1 cellular context compared by ENCODE assay signal in the genomic region with DNA sequence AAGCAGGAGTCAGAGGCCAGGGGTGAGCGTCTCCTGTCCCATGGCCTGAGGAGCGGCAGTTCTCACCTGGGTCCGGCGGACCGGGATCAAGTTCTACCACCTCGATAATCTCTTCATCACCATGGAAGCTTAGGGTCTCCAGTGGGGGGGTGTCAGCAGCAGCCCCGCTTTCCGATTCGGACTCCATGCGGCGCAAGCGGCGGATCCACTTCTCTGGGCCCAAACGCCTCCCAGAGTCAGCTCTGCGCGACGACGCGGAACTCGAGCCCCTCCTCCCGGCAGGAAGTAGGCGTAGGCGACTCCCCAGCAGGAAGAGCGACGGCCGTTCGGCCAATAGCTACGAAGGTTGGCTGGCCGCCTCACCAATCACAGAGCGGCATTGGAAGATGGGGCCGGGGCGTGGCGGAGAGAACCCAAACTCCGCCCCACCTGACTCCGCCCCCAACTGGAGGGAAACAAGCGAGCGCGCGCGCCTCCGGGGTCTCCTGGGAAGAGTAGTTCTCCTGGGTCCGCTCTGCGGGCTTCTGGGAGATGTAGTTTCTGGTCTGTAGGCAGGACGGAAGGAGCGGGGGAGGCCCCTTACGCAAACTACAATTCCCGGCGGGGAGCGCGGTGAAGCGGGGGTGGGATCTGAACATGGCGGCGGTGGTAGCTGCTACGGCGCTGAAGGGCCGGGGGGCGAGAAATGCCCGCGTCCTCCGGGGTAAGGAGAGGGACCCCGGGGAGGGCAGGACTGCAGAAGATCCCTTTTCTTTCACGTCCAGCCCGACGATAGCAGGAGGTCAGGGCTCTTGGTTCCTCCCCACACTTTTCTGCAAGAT.
TF ChIP-seq lines count a peak whose summit lies in the region.

A gene with protein sequence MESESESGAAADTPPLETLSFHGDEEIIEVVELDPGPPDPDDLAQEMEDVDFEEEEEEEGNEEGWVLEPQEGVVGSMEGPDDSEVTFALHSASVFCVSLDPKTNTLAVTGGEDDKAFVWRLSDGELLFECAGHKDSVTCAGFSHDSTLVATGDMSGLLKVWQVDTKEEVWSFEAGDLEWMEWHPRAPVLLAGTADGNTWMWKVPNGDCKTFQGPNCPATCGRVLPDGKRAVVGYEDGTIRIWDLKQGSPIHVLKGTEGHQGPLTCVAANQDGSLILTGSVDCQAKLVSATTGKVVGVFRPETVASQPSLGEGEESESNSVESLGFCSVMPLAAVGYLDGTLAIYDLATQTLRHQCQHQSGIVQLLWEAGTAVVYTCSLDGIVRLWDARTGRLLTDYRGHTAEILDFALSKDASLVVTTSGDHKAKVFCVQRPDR (minus strand): TSS at position 238 of the 821 bp plus-strand sequence. CDS start 51 bp downstream, at position 187.
A gene with protein sequence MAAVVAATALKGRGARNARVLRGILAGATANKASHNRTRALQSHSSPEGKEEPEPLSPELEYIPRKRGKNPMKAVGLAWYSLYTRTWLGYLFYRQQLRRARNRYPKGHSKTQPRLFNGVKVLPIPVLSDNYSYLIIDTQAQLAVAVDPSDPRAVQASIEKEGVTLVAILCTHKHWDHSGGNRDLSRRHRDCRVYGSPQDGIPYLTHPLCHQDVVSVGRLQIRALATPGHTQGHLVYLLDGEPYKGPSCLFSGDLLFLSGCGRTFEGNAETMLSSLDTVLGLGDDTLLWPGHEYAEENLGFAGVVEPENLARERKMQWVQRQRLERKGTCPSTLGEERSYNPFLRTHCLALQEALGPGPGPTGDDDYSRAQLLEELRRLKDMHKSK (plus strand): TSS at position 620 of the 821 bp plus-strand sequence. CDS start 17 bp downstream, at position 637.

TF ChIP-seq in HepG2, 621 proteins besides CTCF, POLR2A, EP300 and RAD21 (continued from another document and continues in another):
- no peak for TF ChIP-seq MATR3 (CRISPR knock-in tag; IDR thresholded peaks at IDR 0.05)
- TF ChIP-seq ZNF121 (CRISPR knock-in tag; IDR thresholded peaks at IDR 0.05): no peak
- TF ChIP-seq PLRG1 (conservative IDR thresholded peaks at IDR 0.05): no peak
- TF ChIP-seq KLF6 (CRISPR knock-in tag; IDR thresholded peaks at IDR 0.05): peak; percentile 67; the same call in 1 of the 2 replicates
- TF ChIP-seq ZKSCAN8 (CRISPR knock-in tag; IDR thresholded peaks at IDR 0.05; ENCODE audit: borderline replicate concordance): no peak; the same call in 1 of the 2 replicates
- peak; percentile 2 for TF ChIP-seq HNRNPK (IDR thresholded peaks at IDR 0.05; ENCODE audit: low read depth, low read length, poor library complexity, severe bottlenecking)
- TF ChIP-seq, protein P1, sequence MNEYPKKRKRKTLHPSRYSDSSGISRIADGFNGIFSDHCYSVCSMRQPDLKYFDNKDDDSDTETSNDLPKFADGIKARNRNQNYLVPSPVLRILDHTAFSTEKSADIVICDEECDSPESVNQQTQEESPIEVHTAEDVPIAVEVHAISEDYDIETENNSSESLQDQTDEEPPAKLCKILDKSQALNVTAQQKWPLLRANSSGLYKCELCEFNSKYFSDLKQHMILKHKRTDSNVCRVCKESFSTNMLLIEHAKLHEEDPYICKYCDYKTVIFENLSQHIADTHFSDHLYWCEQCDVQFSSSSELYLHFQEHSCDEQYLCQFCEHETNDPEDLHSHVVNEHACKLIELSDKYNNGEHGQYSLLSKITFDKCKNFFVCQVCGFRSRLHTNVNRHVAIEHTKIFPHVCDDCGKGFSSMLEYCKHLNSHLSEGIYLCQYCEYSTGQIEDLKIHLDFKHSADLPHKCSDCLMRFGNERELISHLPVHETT (CRISPR knock-in tag; conservative IDR thresholded peaks at IDR 0.05): no peak; the same call in 1 of the 2 replicates
- TF ChIP-seq, protein P2, sequence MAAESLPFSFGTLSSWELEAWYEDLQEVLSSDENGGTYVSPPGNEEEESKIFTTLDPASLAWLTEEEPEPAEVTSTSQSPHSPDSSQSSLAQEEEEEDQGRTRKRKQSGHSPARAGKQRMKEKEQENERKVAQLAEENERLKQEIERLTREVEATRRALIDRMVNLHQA (CRISPR knock-in tag; IDR thresholded peaks at IDR 0.05): no peak
- no peak for TF ChIP-seq PCBP2 (optimal IDR thresholded peaks at IDR 0.05; ENCODE audit: low read depth, low read length, poor library complexity, severe bottlenecking)
- TF ChIP-seq ZBTB20 (CRISPR knock-in tag; IDR thresholded peaks at IDR 0.05; ENCODE audit: borderline replicate concordance, low read depth): peak; percentile 16
- TF ChIP-seq, protein P3, sequence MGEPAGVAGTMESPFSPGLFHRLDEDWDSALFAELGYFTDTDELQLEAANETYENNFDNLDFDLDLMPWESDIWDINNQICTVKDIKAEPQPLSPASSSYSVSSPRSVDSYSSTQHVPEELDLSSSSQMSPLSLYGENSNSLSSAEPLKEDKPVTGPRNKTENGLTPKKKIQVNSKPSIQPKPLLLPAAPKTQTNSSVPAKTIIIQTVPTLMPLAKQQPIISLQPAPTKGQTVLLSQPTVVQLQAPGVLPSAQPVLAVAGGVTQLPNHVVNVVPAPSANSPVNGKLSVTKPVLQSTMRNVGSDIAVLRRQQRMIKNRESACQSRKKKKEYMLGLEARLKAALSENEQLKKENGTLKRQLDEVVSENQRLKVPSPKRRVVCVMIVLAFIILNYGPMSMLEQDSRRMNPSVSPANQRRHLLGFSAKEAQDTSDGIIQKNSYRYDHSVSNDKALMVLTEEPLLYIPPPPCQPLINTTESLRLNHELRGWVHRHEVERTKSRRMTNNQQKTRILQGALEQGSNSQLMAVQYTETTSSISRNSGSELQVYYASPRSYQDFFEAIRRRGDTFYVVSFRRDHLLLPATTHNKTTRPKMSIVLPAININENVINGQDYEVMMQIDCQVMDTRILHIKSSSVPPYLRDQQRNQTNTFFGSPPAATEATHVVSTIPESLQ (CRISPR knock-in tag; conservative IDR thresholded peaks at IDR 0.05): peak; percentile 82; the same call in 1 of the 2 replicates
- no peak; the same call in 1 of the 2 replicates for TF ChIP-seq PITX1 (CRISPR knock-in tag; IDR thresholded peaks at IDR 0.05)
- TF ChIP-seq PPARG (CRISPR knock-in tag; conservative IDR thresholded peaks at IDR 0.05): 0 out of 2 replicates have a peak, but pooled peaks have one; percentile 11
- 0 out of 2 replicates have a peak, but pooled peaks have one; percentile 76 for TF ChIP-seq ZNF670 (CRISPR knock-in tag; IDR thresholded peaks at IDR 0.05; ENCODE audit: borderline replicate concordance)
- TF ChIP-seq ZSCAN9 (CRISPR knock-in tag; IDR thresholded peaks at IDR 0.05; ENCODE audit: borderline replicate concordance): peak; percentile 62; the same call in 1 of the 2 replicates
- TF ChIP-seq ZNF672 (CRISPR knock-in tag; IDR thresholded peaks at IDR 0.05): no peak
- TF ChIP-seq NCOA2 (CRISPR knock-in tag; IDR thresholded peaks at IDR 0.05): no peak
- peak; percentile 70 for TF ChIP-seq ZNF230 (CRISPR knock-in tag; IDR thresholded peaks at IDR 0.05)
- TF ChIP-seq RBAK (CRISPR knock-in tag; IDR thresholded peaks at IDR 0.05): no peak
- TF ChIP-seq, protein P4, sequence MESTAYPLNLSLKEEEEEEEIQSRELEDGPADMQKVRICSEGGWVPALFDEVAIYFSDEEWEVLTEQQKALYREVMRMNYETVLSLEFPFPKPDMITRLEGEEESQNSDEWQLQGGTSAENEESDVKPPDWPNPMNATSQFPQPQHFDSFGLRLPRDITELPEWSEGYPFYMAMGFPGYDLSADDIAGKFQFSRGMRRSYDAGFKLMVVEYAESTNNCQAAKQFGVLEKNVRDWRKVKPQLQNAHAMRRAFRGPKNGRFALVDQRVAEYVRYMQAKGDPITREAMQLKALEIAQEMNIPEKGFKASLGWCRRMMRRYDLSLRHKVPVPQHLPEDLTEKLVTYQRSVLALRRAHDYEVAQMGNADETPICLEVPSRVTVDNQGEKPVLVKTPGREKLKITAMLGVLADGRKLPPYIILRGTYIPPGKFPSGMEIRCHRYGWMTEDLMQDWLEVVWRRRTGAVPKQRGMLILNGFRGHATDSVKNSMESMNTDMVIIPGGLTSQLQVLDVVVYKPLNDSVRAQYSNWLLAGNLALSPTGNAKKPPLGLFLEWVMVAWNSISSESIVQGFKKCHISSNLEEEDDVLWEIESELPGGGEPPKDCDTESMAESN (CRISPR knock-in tag; conservative IDR thresholded peaks at IDR 0.05): peak; percentile 42
- no peak for TF ChIP-seq ZNF207 (IDR thresholded peaks at IDR 0.05; ENCODE audit: borderline replicate concordance)
- TF ChIP-seq ZFP82 (CRISPR knock-in tag; IDR thresholded peaks at IDR 0.05; ENCODE audit: borderline replicate concordance): peak; percentile 83; the same call in 1 of the 2 replicates
- no peak for TF ChIP-seq CBX2 (IDR thresholded peaks at IDR 0.05; ENCODE audit: low read depth, low read length)
- no peak for TF ChIP-seq CBX2 (CRISPR knock-in tag; IDR thresholded peaks at IDR 0.05; ENCODE audit: low read depth)
- no peak for TF ChIP-seq EZH2 (conservative IDR thresholded peaks at IDR 0.05; ENCODE audit: low read depth, low read length)
- peak; percentile 90 for TF ChIP-seq ZNF605 (CRISPR knock-in tag; IDR thresholded peaks at IDR 0.05)
- TF ChIP-seq ZBTB8A (CRISPR knock-in tag; IDR thresholded peaks at IDR 0.05; ENCODE audit: borderline replicate concordance, low read depth): no peak
- TF ChIP-seq MEF2D (CRISPR knock-in tag; IDR thresholded peaks at IDR 0.05): no peak; the same call in 1 of the 2 replicates
- TF ChIP-seq HNRNPUL1 (IDR thresholded peaks at IDR 0.05; ENCODE audit: low read depth, low read length): no peak
- no peak for TF ChIP-seq FOXA1 (IDR thresholded peaks at IDR 0.05)
- no peak for TF ChIP-seq FOXA1 (CRISPR knock-in tag; IDR thresholded peaks at IDR 0.05)
- TF ChIP-seq, protein P5, sequence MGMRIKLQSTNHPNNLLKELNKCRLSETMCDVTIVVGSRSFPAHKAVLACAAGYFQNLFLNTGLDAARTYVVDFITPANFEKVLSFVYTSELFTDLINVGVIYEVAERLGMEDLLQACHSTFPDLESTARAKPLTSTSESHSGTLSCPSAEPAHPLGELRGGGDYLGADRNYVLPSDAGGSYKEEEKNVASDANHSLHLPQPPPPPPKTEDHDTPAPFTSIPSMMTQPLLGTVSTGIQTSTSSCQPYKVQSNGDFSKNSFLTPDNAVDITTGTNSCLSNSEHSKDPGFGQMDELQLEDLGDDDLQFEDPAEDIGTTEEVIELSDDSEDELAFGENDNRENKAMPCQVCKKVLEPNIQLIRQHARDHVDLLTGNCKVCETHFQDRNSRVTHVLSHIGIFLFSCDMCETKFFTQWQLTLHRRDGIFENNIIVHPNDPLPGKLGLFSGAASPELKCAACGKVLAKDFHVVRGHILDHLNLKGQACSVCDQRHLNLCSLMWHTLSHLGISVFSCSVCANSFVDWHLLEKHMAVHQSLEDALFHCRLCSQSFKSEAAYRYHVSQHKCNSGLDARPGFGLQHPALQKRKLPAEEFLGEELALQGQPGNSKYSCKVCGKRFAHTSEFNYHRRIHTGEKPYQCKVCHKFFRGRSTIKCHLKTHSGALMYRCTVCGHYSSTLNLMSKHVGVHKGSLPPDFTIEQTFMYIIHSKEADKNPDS (CRISPR knock-in tag; IDR thresholded peaks at IDR 0.05): no peak
- TF ChIP-seq MYNN (CRISPR knock-in tag; IDR thresholded peaks at IDR 0.05; ENCODE audit: low read depth): no peak
- TF ChIP-seq, protein P6, sequence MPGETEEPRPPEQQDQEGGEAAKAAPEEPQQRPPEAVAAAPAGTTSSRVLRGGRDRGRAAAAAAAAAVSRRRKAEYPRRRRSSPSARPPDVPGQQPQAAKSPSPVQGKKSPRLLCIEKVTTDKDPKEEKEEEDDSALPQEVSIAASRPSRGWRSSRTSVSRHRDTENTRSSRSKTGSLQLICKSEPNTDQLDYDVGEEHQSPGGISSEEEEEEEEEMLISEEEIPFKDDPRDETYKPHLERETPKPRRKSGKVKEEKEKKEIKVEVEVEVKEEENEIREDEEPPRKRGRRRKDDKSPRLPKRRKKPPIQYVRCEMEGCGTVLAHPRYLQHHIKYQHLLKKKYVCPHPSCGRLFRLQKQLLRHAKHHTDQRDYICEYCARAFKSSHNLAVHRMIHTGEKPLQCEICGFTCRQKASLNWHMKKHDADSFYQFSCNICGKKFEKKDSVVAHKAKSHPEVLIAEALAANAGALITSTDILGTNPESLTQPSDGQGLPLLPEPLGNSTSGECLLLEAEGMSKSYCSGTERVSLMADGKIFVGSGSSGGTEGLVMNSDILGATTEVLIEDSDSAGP (CRISPR knock-in tag; IDR thresholded peaks at IDR 0.05; ENCODE audit: borderline replicate concordance): peak; percentile 71
- TF ChIP-seq PTBP1 (IDR thresholded peaks at IDR 0.05; ENCODE audit: low read depth, low read length, poor library complexity, severe bottlenecking): peak; percentile 48
- no peak for TF ChIP-seq ATF7 (IDR thresholded peaks at IDR 0.05)
- peak; percentile 50 for TF ChIP-seq ATF7 (CRISPR knock-in tag; IDR thresholded peaks at IDR 0.05)
- peak; percentile 64; the same call in 1 of the 2 replicates for TF ChIP-seq CHD2 (IDR thresholded peaks at IDR 0.05; ENCODE audit: low read depth, low read length)
- no peak for TF ChIP-seq ZNF883 (CRISPR knock-in tag; IDR thresholded peaks at IDR 0.05; ENCODE audit: not compliant biosample characterization)
- TF ChIP-seq ARID2 (CRISPR knock-in tag; IDR thresholded peaks at IDR 0.05; ENCODE audit: borderline replicate concordance): peak; percentile 96; the same call in 1 of the 2 replicates
- no peak for TF ChIP-seq RARA (CRISPR knock-in tag; IDR thresholded peaks at IDR 0.05)
- TF ChIP-seq KMT2B (CRISPR knock-in tag; IDR thresholded peaks at IDR 0.05): peak; percentile 81
- TF ChIP-seq, protein P7, sequence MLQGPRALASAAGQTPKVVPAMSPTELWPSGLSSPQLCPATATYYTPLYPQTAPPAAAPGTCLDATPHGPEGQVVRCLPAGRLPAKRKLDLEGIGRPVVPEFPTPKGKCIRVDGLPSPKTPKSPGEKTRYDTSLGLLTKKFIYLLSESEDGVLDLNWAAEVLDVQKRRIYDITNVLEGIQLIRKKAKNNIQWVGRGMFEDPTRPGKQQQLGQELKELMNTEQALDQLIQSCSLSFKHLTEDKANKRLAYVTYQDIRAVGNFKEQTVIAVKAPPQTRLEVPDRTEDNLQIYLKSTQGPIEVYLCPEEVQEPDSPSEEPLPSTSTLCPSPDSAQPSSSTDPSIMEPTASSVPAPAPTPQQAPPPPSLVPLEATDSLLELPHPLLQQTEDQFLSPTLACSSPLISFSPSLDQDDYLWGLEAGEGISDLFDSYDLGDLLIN (CRISPR knock-in tag; IDR thresholded peaks at IDR 0.05; ENCODE audit: borderline replicate concordance): no peak; the same call in 1 of the 2 replicates
- TF ChIP-seq, protein P8, sequence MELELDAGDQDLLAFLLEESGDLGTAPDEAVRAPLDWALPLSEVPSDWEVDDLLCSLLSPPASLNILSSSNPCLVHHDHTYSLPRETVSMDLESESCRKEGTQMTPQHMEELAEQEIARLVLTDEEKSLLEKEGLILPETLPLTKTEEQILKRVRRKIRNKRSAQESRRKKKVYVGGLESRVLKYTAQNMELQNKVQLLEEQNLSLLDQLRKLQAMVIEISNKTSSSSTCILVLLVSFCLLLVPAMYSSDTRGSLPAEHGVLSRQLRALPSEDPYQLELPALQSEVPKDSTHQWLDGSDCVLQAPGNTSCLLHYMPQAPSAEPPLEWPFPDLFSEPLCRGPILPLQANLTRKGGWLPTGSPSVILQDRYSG (CRISPR knock-in tag; IDR thresholded peaks at IDR 0.05): peak; percentile 46; the same call in 1 of the 2 replicates
- peak; percentile 96 for TF ChIP-seq ELF4 (CRISPR knock-in tag; IDR thresholded peaks at IDR 0.05; ENCODE audit: borderline replicate concordance)
- peak; percentile 99 for TF ChIP-seq HCFC1 (IDR thresholded peaks at IDR 0.05; ENCODE audit: low read depth, low read length)
- no peak for TF ChIP-seq ZNF83 (CRISPR knock-in tag; IDR thresholded peaks at IDR 0.05; ENCODE audit: borderline replicate concordance)
- TF ChIP-seq RBFOX2 (IDR thresholded peaks at IDR 0.05; ENCODE audit: low read depth, low read length): peak; percentile 93
- TF ChIP-seq KDM1A (CRISPR knock-in tag; IDR thresholded peaks at IDR 0.05): no peak
- peak; percentile 81; the same call in 1 of the 2 replicates for TF ChIP-seq XBP1 (CRISPR knock-in tag; IDR thresholded peaks at IDR 0.05)
